ENCODE assay signal across 11 cellular contexts in the genomic region with DNA sequence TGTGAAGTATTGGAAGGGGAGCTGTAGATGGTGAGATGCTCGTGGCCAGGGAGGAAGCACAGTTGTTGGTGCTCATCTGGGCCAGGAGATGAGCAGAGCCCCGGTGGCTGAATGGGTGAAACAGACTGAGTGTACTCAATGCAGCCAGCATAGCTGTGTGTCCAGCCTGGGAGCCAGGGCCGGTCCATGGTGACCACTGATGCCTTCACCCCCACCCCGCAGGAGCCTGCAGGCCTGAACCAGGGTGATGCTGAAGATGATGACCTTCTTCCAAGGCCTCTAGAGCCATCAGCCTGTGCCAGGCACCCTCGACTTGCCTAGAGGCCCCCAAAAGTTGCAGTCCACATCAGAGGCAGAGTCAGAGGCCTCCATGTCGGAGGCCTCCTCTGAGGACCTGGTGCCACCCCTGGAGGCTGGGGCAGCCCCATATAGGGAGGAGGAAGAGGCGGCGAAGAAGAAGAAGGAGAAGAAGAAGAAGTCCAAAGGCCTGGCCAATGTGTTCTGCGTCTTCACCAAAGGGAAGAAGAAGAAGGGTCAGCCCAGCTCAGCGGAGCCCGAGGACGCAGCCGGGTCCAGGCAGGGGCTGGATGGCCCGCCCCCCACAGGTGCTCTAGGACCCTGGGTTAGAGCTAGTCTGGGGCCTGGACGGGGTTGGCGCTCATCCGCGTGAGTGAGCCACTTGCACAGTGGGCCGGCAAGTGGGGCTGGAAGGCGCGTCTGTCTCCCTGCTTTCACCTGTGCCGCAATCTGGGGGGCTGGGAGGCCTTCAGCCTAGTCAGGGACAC. TPM values are rescaled to one million over a fixed set of nuclear protein-coding genes. Genes with fewer than 3 reads are reported as not detected.
DNase-seq lines count a peak whose midpoint lies in the region; ATAC-seq, FAIRE-seq and TF ChIP-seq lines count a peak whose summit lies in the region.
"Had no signal": no experiment of that assay in that cellular context is flagged by ENCODE, and none has a peak within 500 bp of the region (broad histone marks: within the 10 kb centered on the region; RNA-seq: fewer than 3 reads in every experiment).

No MANE protein-coding gene starts in this region.

- TF ChIP-seq EP300 in GM12878 (IDR thresholded peaks at IDR 0.05; ENCODE audit: borderline replicate concordance in 1 of 2, control insufficient read depth in 1 of 2, low read depth in 2 of 2, low read length in 2 of 2): no peak

- H4K20me1 ChIP-seq in BLaER1 treated with 17β-estradiol and CSF1 and Interleukin-3, amounts not matched to agents 10 nM and 100 nM: peaks cover 40 to 76% (median 73%) of the 10 kb centered on the region in 11 experiments
- no peaks in the 10 kb centered on the region for H4K20me1 ChIP-seq in GM12878 (ENCODE audit: control insufficient read depth, insufficient read depth)

- H3K4me1 Mint-ChIP-seq in naive thymus-derived CD8-positive, alpha-beta T cell: peaks cover 2 to 9% (median 7%) of the 10 kb centered on the region in 4 donors
- H3K4me1 Mint-ChIP-seq: activated CD4-positive, alpha-beta T cell treated with anti-CD3 and anti-CD28 coated beads, Interleukin-2, amount 10 ng/mL, durations not matched to agents 7 days and 5 days had no signal

- SMC1A ChIA-PET in GM12878 (lab: Charles Lee; ENCODE audit: uncharacterized antibody, unreplicated experiment): interaction anchor here (0.9 to 1.8 kb wide), 3 partner anchors 9 to 21 kb away, joined by 3 to 7 read pairs (median 6); no protein-coding TSS in a partner anchor

- H3K4me3 Mint-ChIP-seq in naive thymus-derived CD8-positive, alpha-beta T cell: no peak overlapping the region
- H3K4me3 Mint-ChIP-seq: activated CD4-positive, alpha-beta T cell treated with anti-CD3 and anti-CD28 coated beads, Interleukin-2, amount 10 ng/mL, durations not matched to agents 7 days and 5 days had no signal

- intact Hi-C loops in GM12878 (cut with micrococcal nuclease; ENCODE audit: unreplicated experiment): no loop called here

- H3K27me3 Mint-ChIP-seq in naive thymus-derived CD8-positive, alpha-beta T cell: peaks cover 0 to 32% (median 27%) of the 10 kb centered on the region in 5 donors

- CTCF ChIA-PET in GM12878 (lab: Yijun Ruan, JAX): interaction anchor here (0.5 to 3.2 kb wide), 6 partner anchors 14 to 518 kb away, joined by 3 to 19 read pairs (median 3); no protein-coding TSS in a partner anchor

- peaks cover 21% of the 10 kb centered on the region for H3K79me2 ChIP-seq in GM12878 (ENCODE audit: control insufficient read depth, insufficient read depth, low read length)

- in situ Hi-C loops in GM12878 (cut with MboI): no loop called here

- TF ChIP-seq POLR2A in GM12878 (IDR thresholded peaks at IDR 0.05; ENCODE audit: low read depth, low read length): no peak

- no peaks in the 10 kb centered on the region for H3K9me3 ChIP-seq in BLaER1 treated with 17β-estradiol and CSF1 and Interleukin-3, amounts not matched to agents 10 nM and 100 nM (replicated peaks in 1 of 11)
- H3K9me3 ChIP-seq in GM12878 (replicated peaks; ENCODE audit: control insufficient read depth, insufficient read depth, low read length) (no peaks in the 10 kb centered on the region), iPS-15b (ENCODE audit: control insufficient read depth, insufficient read depth, low read length) (no peaks in the 10 kb centered on the region)
- H3K9me3 ChIP-seq: adrenal gland, BE2C had no signal

- WGBS in GM12878 (ENCODE audit: insufficient coverage, insufficient replicate concordance, low lambda C conversion rate, missing lambda C conversion rate): 88% methylated on average over 20 of the region's 22 CpGs

- H2AFZ ChIP-seq in GM12878 (ENCODE audit: control insufficient read depth, low read depth, low read length): no peak overlapping the region

- no peak for ATAC-seq in GM12878
- no peak for ATAC-seq in HG02678 (IDR thresholded peaks at IDR 0.05; ENCODE audit: unreplicated experiment)
- no peak for ATAC-seq in naive thymus-derived CD8-positive, alpha-beta T cell
- no peak for ATAC-seq in GM18867 (IDR thresholded peaks at IDR 0.05; ENCODE audit: unreplicated experiment)

- no peak for FAIRE-seq in GM12878 (lab: Jason Lieb, UNC)

- peaks cover 41 to 69% (median 62%) of the 10 kb centered on the region in 10 experiments for H3K4me1 ChIP-seq in BLaER1 treated with 17β-estradiol and CSF1 and Interleukin-3, amounts not matched to agents 10 nM and 100 nM
- H3K4me1 ChIP-seq in GM12878 (ENCODE audit: control insufficient read depth, insufficient read depth, low read length) (peaks cover 15% of the 10 kb centered on the region), iPS-15b (ENCODE audit: control insufficient read depth, insufficient read depth, low read length) (peaks cover 3% of the 10 kb centered on the region), rectal smooth muscle tissue (ENCODE audit: control insufficient read depth, insufficient read depth, low read length) (peaks cover 8% of the 10 kb centered on the region)

- TF ChIP-seq CTCF in GM12878 (IDR thresholded peaks at IDR 0.05 in 2 of 3, conservative IDR thresholded peaks at IDR 0.05 in 1 of 3; ENCODE audit: control insufficient read depth in 2 of 3, extremely low read depth in 1 of 3, insufficient read depth in 1 of 3, low read depth in 3 of 3, low read length in 3 of 3): no peak

- no peaks in the 10 kb centered on the region for H3K36me3 Mint-ChIP-seq in naive thymus-derived CD8-positive, alpha-beta T cell

- DNase-seq in GM12878 (ENCODE audit: low read depth, low spot score): no peak
- DNase-seq in superior temporal gyrus (ENCODE audit: extremely low spot score): no peak
- DNase-seq in naive thymus-derived CD8-positive, alpha-beta T cell: no peak
- DNase-seq: activated CD4-positive, alpha-beta T cell treated with anti-CD3 and anti-CD28 coated beads, Interleukin-2, amount 10 ng/mL, durations not matched to agents 7 days and 5 days had no signal

- peak overlapping the region in 3 of 10 experiments; percentile 8 to 87 (median 86); a peak in 4 of 20 replicates for H3K4me3 ChIP-seq in BLaER1 treated with 17β-estradiol and CSF1 and Interleukin-3, amounts not matched to agents 10 nM and 100 nM
- H3K4me3 ChIP-seq in GM12878 (no peak overlapping the region; the same call in 1 of the 2 replicates), iPS-15b (ENCODE audit: low read depth, low read length) (no peak overlapping the region), rectal smooth muscle tissue (ENCODE audit: low read length) (peak overlapping the region; percentile 59)

- peaks cover 32 to 66% (median 57%) of the 10 kb centered on the region in 11 experiments for H3K36me3 ChIP-seq in BLaER1 treated with 17β-estradiol and CSF1 and Interleukin-3, amounts not matched to agents 10 nM and 100 nM
- H3K36me3 ChIP-seq in GM12878 (ENCODE audit: control insufficient read depth in 2 of 2, insufficient read depth in 2 of 2, low read length in 1 of 2) (peaks cover 0 to 5% of the 10 kb centered on the region in 2 experiments; a peak in 2 of 4 replicates), iPS-15b (ENCODE audit: control insufficient read depth, insufficient read depth, low read length) (no peaks in the 10 kb centered on the region), rectal smooth muscle tissue (ENCODE audit: control insufficient read depth, insufficient read depth, low read length) (no peaks in the 10 kb centered on the region)
- H3K36me3 ChIP-seq: BE2C had no signal

- BruUV-seq in GM12878 (replicated peaks; lab: Mats Ljungman, UMichigan): TSS peak; percentile 55

- H3K27ac Mint-ChIP-seq in naive thymus-derived CD8-positive, alpha-beta T cell: peak overlapping the region in 1 of 10 donors; percentile 73
- H3K27ac Mint-ChIP-seq: activated CD4-positive, alpha-beta T cell treated with anti-CD3 and anti-CD28 coated beads, Interleukin-2, amount 10 ng/mL, durations not matched to agents 7 days and 5 days had no signal

- RAD21 ChIA-PET in GM12878 (lab: Charles Lee; ENCODE audit: unreplicated experiment): interaction anchor here (0.8 to 1.3 kb wide), 2 partner anchors 16 to 21 kb away, joined by 3 to 4 read pairs; no protein-coding TSS in a partner anchor

- peaks cover 0 to 2% (median 0%) of the 10 kb centered on the region in 9 donors for H3K9me3 Mint-ChIP-seq in naive thymus-derived CD8-positive, alpha-beta T cell
- H3K9me3 Mint-ChIP-seq: activated CD4-positive, alpha-beta T cell treated with anti-CD3 and anti-CD28 coated beads, Interleukin-2, amount 10 ng/mL, durations not matched to agents 7 days and 5 days had no signal

- H3K27ac ChIP-seq in BLaER1 treated with 17β-estradiol and CSF1 and Interleukin-3, amounts not matched to agents 10 nM and 100 nM: peak overlapping the region in 3 of 11 experiments; percentile 3 to 98 (median 96); a peak in 2 of 22 replicates
- H3K27ac ChIP-seq in GM12878 (ENCODE audit: control insufficient read depth, insufficient read depth) (no peak overlapping the region), rectal smooth muscle tissue (ENCODE audit: low read depth, low read length) (no peak overlapping the region)

- POLR2A ChIA-PET in GM12878 (lab: Charles Lee): interaction anchor here (0.5 kb wide), 1 partner anchor 78 kb away, joined by 3 read pairs; no protein-coding TSS in a partner anchor
- POLR2A ChIA-PET in naive thymus-derived CD8-positive, alpha-beta T cell (lab: Charles Lee): no interaction called here

- peak overlapping the region in 9 of 11 experiments; percentile 92 to 96 (median 96); a peak in 6 of 22 replicates for H3K9ac ChIP-seq in BLaER1 treated with 17β-estradiol and CSF1 and Interleukin-3, amounts not matched to agents 10 nM and 100 nM
- H3K9ac ChIP-seq in GM12878 (ENCODE audit: control insufficient read depth, insufficient read depth, low read length) (no peak overlapping the region), iPS-15b (ENCODE audit: low read depth, low read length) (peak overlapping the region; percentile 60), rectal smooth muscle tissue (ENCODE audit: low read length) (no peak overlapping the region)

- no peaks in the 10 kb centered on the region for H3K27me3 ChIP-seq in BLaER1 treated with 17β-estradiol and CSF1 and Interleukin-3, amounts not matched to agents 10 nM and 100 nM
- H3K27me3 ChIP-seq in GM12878 (replicated peaks in 1 of 2; ENCODE audit: control insufficient read depth in 2 of 2, insufficient read depth in 2 of 2, low read length in 1 of 2) (no peaks in the 10 kb centered on the region), iPS-15b (ENCODE audit: control insufficient read depth, insufficient read depth, low read length) (peaks cover 19% of the 10 kb centered on the region), rectal smooth muscle tissue (ENCODE audit: control insufficient read depth, insufficient read depth, low read length) (peaks cover 1% of the 10 kb centered on the region)
- H3K27me3 ChIP-seq: adrenal gland had no signal

- H3K4me2 ChIP-seq in BLaER1 treated with 17β-estradiol and CSF1 and Interleukin-3, amounts not matched to agents 10 nM and 100 nM: peak overlapping the region in 10 of 11 experiments; percentile 89 to 100 (median 98); a peak in 18 of 22 replicates
- no peak overlapping the region; the same call in 1 of the 2 replicates for H3K4me2 ChIP-seq in GM12878 (ENCODE audit: control insufficient read depth, insufficient read depth)

- TF ChIP-seq RAD21 in GM12878 (IDR thresholded peaks at IDR 0.05; ENCODE audit: insufficient read depth, low read depth, low read length): no peak

RNA-seq across cellular contexts. Expression of gene TNFAIP2, which starts 3.0 kb away (rescaled TPM):
- 228 and 277 TPM in 2 replicates for total RNA-seq in GM12878 (2013; cell fraction: nucleolus; rRNA removed)
- 75.4 and 81.6 TPM in 2 replicates for total RNA-seq in GM12878 (2014; rRNA removed)
- total RNA-seq in GM12878 (2014; rRNA removed; fragmentation: Illumina TruSeq; extraction: Trizol): 51.0 and 58.3 TPM in 2 replicates
- 107 and 116 TPM in 2 replicates for total RNA-seq in GM12878 (2021)
- polyA plus RNA-seq in GM12878 (2011; ENCODE audit: low read depth): 25.2 TPM
- polyA plus RNA-seq in GM12878 (2011; rRNA removed): 38.5 and 66.7 TPM in 2 replicates
- 82.8 and 101 TPM in 2 replicates for polyA plus RNA-seq in GM12878 (2011; cell fraction: cytosol; rRNA removed)
- polyA plus RNA-seq in GM12878 (2011; cell fraction: nucleus; rRNA removed): 340 and 362 TPM in 2 replicates
- 41.1 and 61.7 TPM in 2 replicates for polyA plus RNA-seq in GM12878 (2012)
- 36.8 and 67.5 TPM in 2 replicates for polyA plus RNA-seq in GM12878 (2014; fragmentation: Illumina TruSeq; extraction: Trizol)
- 100 to 1,000 TPM in 1 of 2 experiments, 10 to 100 TPM in 1; 85.6 to 106 TPM for polyA plus RNA-seq in GM12878 (2014; fragmentation: Nextera tagmentation; extraction: Ambion mirVana)
- 137 and 150 TPM in 2 replicates for polyA plus RNA-seq in GM12878 (2014; rRNA removed)
- 1 to 10 TPM; 7.1 TPM for polyA plus RNA-seq in GM12878 (2016; fragmentation: Nextera tagmentation; extraction: Ambion mirVana)
- 29.0 and 63.6 TPM in 2 replicates for polyA minus RNA-seq in GM12878 (2011; rRNA and poly(A)+ RNA removed)
- polyA minus RNA-seq in GM12878 (2011; cell fraction: cytosol; rRNA and poly(A)+ RNA removed): 40.4 and 44.5 TPM in 2 replicates
- 25.3 and 36.6 TPM in 2 replicates for polyA minus RNA-seq in GM12878 (2011; cell fraction: nucleus; rRNA and poly(A)+ RNA removed)
- total RNA-seq in naive thymus-derived CD8-positive, alpha-beta T cell: 1 to 10 TPM in 1 of 2 experiments, under 1 TPM in 1; 0.55 to 1.0 TPM
- polyA plus RNA-seq in naive thymus-derived CD8-positive, alpha-beta T cell: not detected

RNA-seq across cellular contexts. Expression of gene EXOC3L4, which starts 31.8 kb away (rescaled TPM):
- not detected in 2 replicates for total RNA-seq in GM12878 (2013; cell fraction: nucleolus; rRNA removed)
- total RNA-seq in GM12878 (2014; rRNA removed): not detected in 2 replicates
- not detected in 2 replicates for total RNA-seq in GM12878 (2014; rRNA removed; fragmentation: Illumina TruSeq; extraction: Trizol)
- not detected in 2 replicates for total RNA-seq in GM12878 (2021)
- polyA plus RNA-seq in GM12878 (2011; ENCODE audit: low read depth): not detected
- polyA plus RNA-seq in GM12878 (2011; rRNA removed): not detected in 2 replicates
- not detected in 2 replicates for polyA plus RNA-seq in GM12878 (2011; cell fraction: cytosol; rRNA removed)
- 0.15 TPM in 1 of 2 replicates, not detected in the other for polyA plus RNA-seq in GM12878 (2011; cell fraction: nucleus; rRNA removed)
- polyA plus RNA-seq in GM12878 (2012): not detected in 2 replicates
- not detected in 2 replicates for polyA plus RNA-seq in GM12878 (2014; fragmentation: Illumina TruSeq; extraction: Trizol)
- polyA plus RNA-seq in GM12878 (2014; fragmentation: Nextera tagmentation; extraction: Ambion mirVana): not detected
- polyA plus RNA-seq in GM12878 (2014; rRNA removed): not detected in 2 replicates
- polyA plus RNA-seq in GM12878 (2016; fragmentation: Nextera tagmentation; extraction: Ambion mirVana): not detected
- polyA minus RNA-seq in GM12878 (2011; rRNA and poly(A)+ RNA removed): not detected in 2 replicates
- polyA minus RNA-seq in GM12878 (2011; cell fraction: cytosol; rRNA and poly(A)+ RNA removed): not detected in 2 replicates
- not detected in 2 replicates for polyA minus RNA-seq in GM12878 (2011; cell fraction: nucleus; rRNA and poly(A)+ RNA removed)
- total RNA-seq in naive thymus-derived CD8-positive, alpha-beta T cell: not detected
- not detected for polyA plus RNA-seq in naive thymus-derived CD8-positive, alpha-beta T cell
- total RNA-seq: activated CD4-positive, alpha-beta T cell treated with anti-CD3 and anti-CD28 coated beads, Interleukin-2, amount 10 ng/mL, durations not matched to agents 7 days and 5 days had no signal

RNA-seq across cellular contexts. Expression of gene LBHD2, which starts 42.3 kb away (rescaled TPM):
- not detected in 2 replicates for total RNA-seq in GM12878 (2013; cell fraction: nucleolus; rRNA removed)
- total RNA-seq in GM12878 (2014; rRNA removed) (not detected in 2 replicates), GM12878 (2014; rRNA removed; fragmentation: Illumina TruSeq; extraction: Trizol) (not detected in 2 replicates), GM12878 (2021) (not detected in 2 replicates)
- not detected for polyA plus RNA-seq in GM12878 (2011; ENCODE audit: low read depth)
- polyA plus RNA-seq in GM12878 (2011; rRNA removed) (not detected in 2 replicates), GM12878 (2014; fragmentation: Illumina TruSeq; extraction: Trizol) (not detected in 2 replicates), GM12878 (2014; fragmentation: Nextera tagmentation; extraction: Ambion mirVana) (not detected), GM12878 (2014; rRNA removed) (not detected in 2 replicates), GM12878 (2016; fragmentation: Nextera tagmentation; extraction: Ambion mirVana) (not detected)
- polyA plus RNA-seq in GM12878 (2011; cell fraction: cytosol; rRNA removed): not detected in 2 replicates
- polyA plus RNA-seq in GM12878 (2011; cell fraction: nucleus; rRNA removed): not detected in 2 replicates
- polyA plus RNA-seq in GM12878 (2012): not detected in 2 replicates
- polyA minus RNA-seq in GM12878 (2011; rRNA and poly(A)+ RNA removed): not detected in 2 replicates
- not detected in 2 replicates for polyA minus RNA-seq in GM12878 (2011; cell fraction: cytosol; rRNA and poly(A)+ RNA removed)
- polyA minus RNA-seq in GM12878 (2011; cell fraction: nucleus; rRNA and poly(A)+ RNA removed): not detected in 2 replicates
- not detected for total RNA-seq in naive thymus-derived CD8-positive, alpha-beta T cell
- not detected for polyA plus RNA-seq in naive thymus-derived CD8-positive, alpha-beta T cell
- total RNA-seq: activated CD4-positive, alpha-beta T cell treated with anti-CD3 and anti-CD28 coated beads, Interleukin-2, amount 10 ng/mL, durations not matched to agents 7 days and 5 days; adrenal gland had no signal
- polyA plus RNA-seq: adrenal gland had no signal

Comparison
In these comparisons a context has a peak if more than half of its experiments do, and no peak if none do; other contexts are left out.
1. H3K9ac ChIP-seq: peak in BLaER1 treated with 17β-estradiol and CSF1 and Interleukin-3, amounts not matched to agents 10 nM and 100 nM (9 of 11) and iPS-15b (single experiment); none in GM12878 (single experiment) and rectal smooth muscle tissue (single experiment).
2. RNA of gene TNFAIP2, which starts 3.0 kb away (total RNA-seq): 51.0 to 277 TPM in GM12878; 0.55 to 1.0 TPM in naive thymus-derived CD8-positive, alpha-beta T cell; every median in the first group is over 10 times any median in the second.